8 cellular contexts compared by ENCODE assay signal in genomic region chr9:35102769-35103659, GRCh38. TPM values are rescaled to one million over a fixed set of nuclear protein-coding genes. Genes with fewer than 3 reads are reported as not detected.
DNase-seq lines count a peak whose midpoint lies in the region; ATAC-seq and TF ChIP-seq lines count a peak whose summit lies in the region.

Gene STOML2, minus strand, starts transcription at chr9:35103131. Its CDS starts 37 bp downstream, at chr9:35103094.

- peak within 1 kb of the TSS; percentile 83 for H3K27ac ChIP-seq in RWPE1

- TF ChIP-seq CTCF in LNCaP clone FGC (IDR thresholded peaks at IDR 0.05; ENCODE audit: control insufficient read depth, extremely low read depth, insufficient read depth) (no peak), RWPE1 (conservative IDR thresholded peaks at IDR 0.05; ENCODE audit: low read depth) (no peak), fibroblast of mammary gland (conservative IDR thresholded peaks at IDR 0.05; ENCODE audit: control insufficient read depth, insufficient read depth, low read depth, low read length) (no peak)

- peak within 1 kb of the TSS; percentile 93 for H3K27ac Mint-ChIP-seq in activated T-helper 17 cell treated with anti-CD3 and anti-CD28 coated beads, Interleukin-2, amount 50 U/mL, for 72 hours
- peak within 1 kb of the TSS; percentile 95 to 100 (median 99) for H3K27ac Mint-ChIP-seq in naive thymus-derived CD8-positive, alpha-beta T cell

- ATAC-seq in activated T-helper 17 cell treated with anti-CD3 and anti-CD28 coated beads, Interleukin-2, amount 50 U/mL, for 72 hours (replicated peaks): peak; percentile 100
- peak; percentile 94 to 97 for ATAC-seq in naive thymus-derived CD8-positive, alpha-beta T cell

- H3K36me3 Mint-ChIP-seq in activated T-helper 17 cell treated with anti-CD3 and anti-CD28 coated beads, Interleukin-2, amount 50 U/mL, for 72 hours (ENCODE audit: low read depth): peaks cover 78% of the 10 kb centered on the region
- peaks cover 0 to 42% (median 11%) of the 10 kb centered on the region in 3 donors for H3K36me3 Mint-ChIP-seq in naive thymus-derived CD8-positive, alpha-beta T cell

- CTCF ChIA-PET in RWPE1 (lab: Yijun Ruan, JAX): interaction anchor here (0.7 to 1.0 kb wide), 2 partner anchors 12 to 1646 kb away, joined by 3 to 7 read pairs; no protein-coding TSS in a partner anchor

- H3K4me3 ChIP-seq in LNCaP clone FGC (ENCODE audit: low read depth, low read length) (peak within 1 kb of the TSS; percentile 93), fibroblast of mammary gland (ENCODE audit: control insufficient read depth, low read depth, low read length) (peak within 1 kb of the TSS; percentile 87)

- H3K9me3 Mint-ChIP-seq in activated T-helper 17 cell treated with anti-CD3 and anti-CD28 coated beads, Interleukin-2, amount 50 U/mL, for 72 hours: no peaks in the 10 kb centered on the region
- H3K9me3 Mint-ChIP-seq in naive thymus-derived CD8-positive, alpha-beta T cell: no peaks in the 10 kb centered on the region

- no peaks in the 10 kb centered on the region for H3K27me3 Mint-ChIP-seq in activated T-helper 17 cell treated with anti-CD3 and anti-CD28 coated beads, Interleukin-2, amount 50 U/mL, for 72 hours
- H3K27me3 Mint-ChIP-seq in naive thymus-derived CD8-positive, alpha-beta T cell: no peaks in the 10 kb centered on the region

- POLR2A ChIA-PET in RWPE1 (lab: Yijun Ruan, JAX; ENCODE audit: low non-redundant PET): interaction anchor here (0.8 to 1.6 kb wide), 4 partner anchors 9 to 30 kb away, joined by 3 to 10 read pairs (median 4); partner anchors contain the start of genes ATOSB and VCP
- POLR2A ChIA-PET in naive thymus-derived CD8-positive, alpha-beta T cell (lab: Charles Lee): interaction anchor here (0.7 to 4.4 kb wide), 7 partner anchors 9 to 711 kb away, joined by 3 to 30 read pairs (median 26); partner anchors contain the start of genes ATOSB, FANCG, HINT2 and VCP

- peaks cover 24% of the 10 kb centered on the region for H3K4me1 Mint-ChIP-seq in activated T-helper 17 cell treated with anti-CD3 and anti-CD28 coated beads, Interleukin-2, amount 50 U/mL, for 72 hours
- H3K4me1 Mint-ChIP-seq in naive thymus-derived CD8-positive, alpha-beta T cell: peaks cover 20 to 44% (median 33%) of the 10 kb centered on the region in 4 donors

- DNase-seq in Daoy (ENCODE audit: low read depth) (peak; percentile 98), GOT3 (lab: John Stamatoyannopoulos, UW) (peak; percentile 43), LNCaP clone FGC (ENCODE audit: low read depth) (peak; percentile 91), RWPE1 (ENCODE audit: low spot score) (peak; percentile 98), fibroblast of mammary gland (ENCODE audit: low read depth) (peak; percentile 97)
- DNase-seq in naive thymus-derived CD8-positive, alpha-beta T cell: peak; percentile 75 to 97 (median 90)
- DNase-seq in stimulated activated naive CD4-positive, alpha-beta T cell (lab: John Stamatoyannopoulos, UW): peak; percentile 81 to 92 (median 88)

- H3K4me3 Mint-ChIP-seq in activated T-helper 17 cell treated with anti-CD3 and anti-CD28 coated beads, Interleukin-2, amount 50 U/mL, for 72 hours: peak within 1 kb of the TSS; percentile 85
- peak within 1 kb of the TSS; percentile 88 to 97 (median 93) for H3K4me3 Mint-ChIP-seq in naive thymus-derived CD8-positive, alpha-beta T cell

RNA-seq across cellular contexts. Expression of gene STOML2, which starts in this region (rescaled TPM):
- 222 and 248 TPM in 2 replicates for total RNA-seq in Daoy (2014; rRNA removed; shearing (Covaris generic))
- 100 to 1,000 TPM; 117 to 226 TPM for total RNA-seq in activated T-helper 17 cell treated with anti-CD3 and anti-CD28 coated beads, Interleukin-2, amount 50 U/mL, for 72 hours
- 10 to 100 TPM; 47.3 to 53.0 TPM for total RNA-seq in naive thymus-derived CD8-positive, alpha-beta T cell
- 10 to 100 TPM; 86.7 to 93.9 (median 88.9) TPM for polyA plus RNA-seq in naive thymus-derived CD8-positive, alpha-beta T cell

Comparison
In these comparisons a context has a peak if more than half of its experiments do, and no peak if none do; other contexts are left out.
1. Peak in every context shown above with its lines: DNase-seq, ATAC-seq, H3K4me3 ChIP-seq and H3K27ac ChIP-seq.
2. DNase-seq: peak in every context shown above with its lines; median percentile 98 in Daoy; 98 in RWPE1; 97 in fibroblast of mammary gland; 91 in LNCaP clone FGC; 90 in naive thymus-derived CD8-positive, alpha-beta T cell; 88 in stimulated activated naive CD4-positive, alpha-beta T cell; 43 in GOT3.